Comparison of ENCODE assay signal across 16 cellular contexts in the genomic region with DNA sequence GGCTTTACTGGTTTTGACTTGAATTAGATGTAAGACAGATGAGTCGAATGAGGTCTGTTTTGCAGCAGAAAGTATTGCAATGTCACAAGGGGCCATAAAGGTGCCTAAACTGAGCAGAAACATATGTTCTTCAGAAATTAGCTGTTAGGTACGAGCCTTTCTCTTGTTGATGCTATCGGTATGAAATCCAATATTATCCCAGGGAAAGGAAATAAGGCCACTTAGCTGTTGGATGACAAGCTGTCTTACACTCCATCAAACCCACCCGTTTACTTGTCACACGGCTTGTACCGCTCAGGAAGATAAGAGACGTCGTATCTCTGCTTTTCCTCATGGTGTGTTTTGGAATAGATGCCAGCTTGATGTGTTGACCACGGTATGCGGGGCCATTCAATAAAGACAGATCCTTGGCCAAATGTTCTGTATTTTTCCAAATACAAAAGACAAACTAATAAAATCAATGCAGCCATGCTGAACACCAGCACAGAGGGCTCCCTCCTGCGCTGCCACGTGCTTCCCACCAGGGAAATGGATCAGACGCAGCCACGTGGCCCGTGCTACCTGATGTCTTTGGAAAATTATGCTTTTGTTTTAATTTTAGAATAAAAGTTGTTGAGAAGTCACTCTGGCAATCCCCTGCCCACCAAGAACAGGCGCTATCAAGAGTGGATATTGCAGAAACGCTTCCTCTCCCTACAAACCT.
"Had no signal": no experiment of that assay in that cellular context is flagged by ENCODE, and none has a peak within 500 bp of the region (broad histone marks: within the 10 kb centered on the region; RNA-seq: fewer than 3 reads in every experiment).

No MANE protein-coding gene starts in this region.

- H3K36me3 ChIP-seq: left lung, neutrophil, tibial artery, vagina had no signal

- H3K27me3 Mint-ChIP-seq: activated naive CD8-positive, alpha-beta T cell had no signal

- DNase-seq: activated CD4-positive, alpha-beta T cell treated with anti-CD3 and anti-CD28 coated beads, Interleukin-2, amount 50 U/mL, for 1 hour; activated CD8-positive, alpha-beta memory T cell treated with anti-CD3 and anti-CD28 coated beads for 24 hours; activated gamma-delta T cell treated with Interleukin-2 at 50 U/mL for 16 hours; amniotic stem cell; caudate nucleus; islet precursor cell; left lung; mammary epithelial cell; naive B cell; stimulated activated CD4-positive, alpha-beta T cell treated with anti-CD3 and anti-CD28 coated beads, Interleukin-4, amount 100 ng/mL, for 1 hour; stimulated activated naive B cell treated with anti-CD40 and anti-IgM and Interleukin-4, amounts not matched to agents 10 μg/mL and 1 μg/mL and 100 μg/mL, for 72 hours; tibial artery had no signal

- H3K27ac Mint-ChIP-seq: activated naive CD8-positive, alpha-beta T cell; stimulated activated naive B cell treated with anti-CD40 and anti-IgM and Interleukin-4, amounts not matched to agents 10 μg/mL and 1 μg/mL and 100 μg/mL, for 72 hours had no signal

- H3K27me3 ChIP-seq: neutrophil, vagina had no signal

- H3K36me3 Mint-ChIP-seq: activated naive CD8-positive, alpha-beta T cell; stimulated activated naive B cell treated with anti-CD40 and anti-IgM and Interleukin-4, amounts not matched to agents 10 μg/mL and 1 μg/mL and 100 μg/mL, for 72 hours had no signal

- H3K4me3 Mint-ChIP-seq: activated naive CD8-positive, alpha-beta T cell; naive B cell; stimulated activated naive B cell treated with anti-CD40 and anti-IgM and Interleukin-4, amounts not matched to agents 10 μg/mL and 1 μg/mL and 100 μg/mL, for 72 hours had no signal

- H3K4me1 ChIP-seq: left lung, tibial artery, vagina had no signal

- H3K9me3 ChIP-seq: left lung, neutrophil, tibial artery, vagina had no signal

- H3K27ac ChIP-seq: left lung, neutrophil, tibial artery, vagina had no signal

- H3K4me3 ChIP-seq: left lung, tibial artery, vagina had no signal

- ATAC-seq: activated CD4-positive, CD25-positive, alpha-beta regulatory T cell treated with anti-CD3 and anti-CD28 coated beads, Interleukin-2, amount 50 U/mL, for 24 hours; left lung; stimulated activated naive B cell treated with anti-CD40 and anti-IgM and Interleukin-4, amounts not matched to agents 10 μg/mL and 1 μg/mL and 100 μg/mL, for 72 hours had no signal
